In the genomic region with DNA sequence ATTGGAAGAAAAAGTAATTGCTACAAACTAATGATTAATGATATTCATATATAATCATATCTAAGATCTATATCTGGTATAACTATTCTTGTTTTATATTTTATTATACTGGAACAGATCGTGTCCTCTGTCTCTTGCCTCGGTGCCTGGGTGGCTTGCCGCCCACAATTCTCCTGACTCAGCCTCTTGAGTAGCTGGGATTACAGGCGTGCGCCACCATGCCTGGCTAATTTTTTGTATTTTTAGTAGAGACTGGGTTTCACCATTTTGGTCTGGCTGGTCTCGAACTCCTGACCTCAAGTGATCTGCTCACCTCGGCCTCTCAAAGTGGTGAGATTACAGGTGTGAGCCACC, we compare ENCODE assay signal across 15 cellular contexts. TPM values are rescaled to one million over a fixed set of nuclear protein-coding genes. Genes with fewer than 3 reads are reported as not detected.
"Had no signal": no experiment of that assay in that cellular context is flagged by ENCODE, and none has a peak within 500 bp of the region (broad histone marks: within the 10 kb centered on the region; RNA-seq: fewer than 3 reads in every experiment).

No MANE protein-coding gene starts in this region.

RNA-seq across cellular contexts. Expression of a gene that starts 19.4 kb away (rescaled TPM):
- total RNA-seq: dermis blood vessel endothelial cell, endothelial cell of umbilical vein, myocyte, thoracic aorta had no signal
- polyA plus RNA-seq: endothelial cell of umbilical vein; fibroblast of lung; naive thymus-derived CD8-positive, alpha-beta T cell had no signal

RNA-seq across cellular contexts. Expression of a gene that starts 21.7 kb away (rescaled TPM):
- total RNA-seq: endothelial cell of umbilical vein, epithelial cell of proximal tubule, esophagus muscularis mucosa, gastroesophageal sphincter, hepatocyte, myocyte, omental fat pad, pulmonary artery endothelial cell, thoracic aorta had no signal
- polyA plus RNA-seq: fibroblast of lung, foreskin keratinocyte, lung, pancreas had no signal
